ENCODE assay signal across 1 cellular context in the genomic region with DNA sequence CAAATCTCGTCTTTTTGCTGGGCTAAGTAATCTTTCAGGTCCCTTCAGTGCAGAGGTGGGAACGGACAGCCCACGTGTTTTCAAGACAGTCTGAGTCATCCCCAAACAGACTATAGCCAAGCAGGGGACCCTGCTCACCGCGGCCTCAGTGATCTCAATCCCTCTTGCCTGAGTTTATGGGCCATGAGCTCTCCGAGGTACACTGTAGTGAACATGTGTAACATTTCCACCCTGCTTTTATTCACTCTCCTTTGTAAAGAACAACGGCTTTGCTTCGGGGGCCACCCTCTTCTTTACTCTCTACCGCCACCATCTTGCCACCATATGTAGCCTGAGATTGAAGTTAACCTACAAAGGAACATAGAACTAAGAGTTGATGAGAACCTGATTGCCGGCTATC.
TF ChIP-seq lines count a peak whose summit lies in the region.

No MANE protein-coding gene starts in this region.

TF ChIP-seq in HepG2, 621 proteins besides CTCF, POLR2A, EP300 and RAD21:
- no peak for TF ChIP-seq E2F1 (CRISPR knock-in tag; IDR thresholded peaks at IDR 0.05)
- TF ChIP-seq SALL1 (CRISPR knock-in tag; IDR thresholded peaks at IDR 0.05), result no peak
- TF ChIP-seq ZNF337 (CRISPR knock-in tag; IDR thresholded peaks at IDR 0.05; ENCODE audit: borderline replicate concordance, low read depth), result no peak
- no peak for TF ChIP-seq IKZF1 (IDR thresholded peaks at IDR 0.05)
- peak; percentile 83 for TF ChIP-seq FOSL2 (CRISPR knock-in tag; IDR thresholded peaks at IDR 0.05)
- 0 out of 2 replicates have a peak, but pooled peaks have one; percentile 31 for TF ChIP-seq ATF3 (CRISPR knock-in tag; IDR thresholded peaks at IDR 0.05)
- TF ChIP-seq NFAT5 (CRISPR knock-in tag; IDR thresholded peaks at IDR 0.05), result no peak
- TF ChIP-seq ZNF652 (CRISPR knock-in tag; IDR thresholded peaks at IDR 0.05; ENCODE audit: borderline replicate concordance, low read depth), result peak; percentile 34; the same call in 1 of the 2 replicates
- TF ChIP-seq ERF (CRISPR knock-in tag; IDR thresholded peaks at IDR 0.05), result 0 out of 2 replicates have a peak, but pooled peaks have one; percentile 16
- TF ChIP-seq ZNF501 (CRISPR knock-in tag; IDR thresholded peaks at IDR 0.05), result no peak
- TF ChIP-seq HMGXB4 (CRISPR knock-in tag; IDR thresholded peaks at IDR 0.05; ENCODE audit: borderline replicate concordance in 1 of 2, low read depth in 1 of 2), result 0 out of 4 replicates have a peak, but pooled peaks of 1 of the 2 experiments have one; percentile 26
- peak; percentile 38; the same call in 1 of the 2 replicates for TF ChIP-seq MAX (IDR thresholded peaks at IDR 0.05)
- peak; percentile 28; the same call in 1 of the 2 replicates for TF ChIP-seq SAP130 (CRISPR knock-in tag; IDR thresholded peaks at IDR 0.05; ENCODE audit: low read depth)
